ENCODE assay signal across 14 cellular contexts in the genomic region with DNA sequence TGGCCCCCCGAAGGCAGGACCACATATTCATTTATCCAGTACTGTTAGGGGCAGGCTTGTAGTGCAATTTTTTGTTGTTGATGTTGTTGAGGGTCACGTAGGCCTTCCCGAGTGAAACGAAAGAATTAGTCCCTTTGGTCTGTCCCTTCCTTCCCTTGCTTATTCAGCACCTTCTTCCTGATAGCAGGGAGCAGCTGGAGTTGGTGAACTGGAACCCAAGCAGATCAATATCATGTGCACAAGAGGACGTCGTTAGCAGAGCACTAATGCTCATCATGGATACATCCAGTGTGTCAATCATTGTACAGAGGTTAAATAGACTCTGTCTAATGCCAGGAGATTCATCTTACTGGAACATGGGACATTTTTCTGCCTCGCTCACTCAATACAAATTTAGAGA. TPM values are rescaled to one million over a fixed set of nuclear protein-coding genes. Genes with fewer than 3 reads are reported as not detected.
DNase-seq lines count a peak whose midpoint lies in the region; ATAC-seq and TF ChIP-seq lines count a peak whose summit lies in the region.
"Had no signal": no experiment of that assay in that cellular context is flagged by ENCODE, and none has a peak within 500 bp of the region (broad histone marks: within the 10 kb centered on the region; RNA-seq: fewer than 3 reads in every experiment).

No MANE protein-coding gene starts in this region.

- peaks cover 35% of the 10 kb centered on the region for H3K27me3 Mint-ChIP-seq in stimulated activated memory B cell treated with anti-CD40 and anti-IgM and Interleukin-4, amounts not matched to agents 10 μg/mL and 1 μg/mL and 100 μg/mL, for 72 hours

- H3K4me3 ChIP-seq in WERI-Rb-1 (ENCODE audit: low read depth, low read length) (no peak overlapping the region), Karpas-422 (ENCODE audit: low read length) (no peak overlapping the region)
- H3K4me3 ChIP-seq: A549, SJSA1 had no signal

- DNase-seq in NCI-H2107 treated with DMSO at 0.1 percent for 48 hours (lab: John Stamatoyannopoulos, UW; ENCODE audit: unreplicated experiment) (peak; percentile 18), NCI-H2107 (lab: John Stamatoyannopoulos, UW) (no peak), NCI-H1105 treated with DMSO at 0.1 percent for 48 hours (lab: John Stamatoyannopoulos, UW) (peak; percentile 13), NCI-H510A (lab: John Stamatoyannopoulos, UW) (peak; percentile 38), WERI-Rb-1 (peak; percentile 50), Karpas-422 (no peak)
- no peak for DNase-seq in stimulated activated CD8-positive, alpha-beta memory T cell treated with anti-CD3 and anti-CD28 coated beads, Interleukin-4, amount 100 ng/mL, for 48 hours
- DNase-seq: CD4-positive, CD25-positive, alpha-beta regulatory T cell; H7; KBM-7; T-cell had no signal

- H3K4me1 ChIP-seq in Karpas-422 (ENCODE audit: low read length): no peaks in the 10 kb centered on the region
- H3K4me1 ChIP-seq: SJSA1 had no signal

- no peaks in the 10 kb centered on the region for H3K9me2 ChIP-seq in Karpas-422 (replicated peaks; ENCODE audit: insufficient read depth, low read length)

- H3K27ac Mint-ChIP-seq in stimulated activated memory B cell treated with anti-CD40 and anti-IgM and Interleukin-4, amounts not matched to agents 10 μg/mL and 1 μg/mL and 100 μg/mL, for 72 hours: no peak overlapping the region
- H3K27ac Mint-ChIP-seq: CD4-positive, CD25-positive, alpha-beta regulatory T cell; T-cell had no signal

- H3K9me3 ChIP-seq in WERI-Rb-1 (ENCODE audit: severe bottlenecking) (no peaks in the 10 kb centered on the region), Karpas-422 (ENCODE audit: low read length) (no peaks in the 10 kb centered on the region)
- H3K9me3 ChIP-seq: A549, SJSA1 had no signal

- H3K79me2 ChIP-seq in Karpas-422 (ENCODE audit: low read length): no peaks in the 10 kb centered on the region

- no peak for TF ChIP-seq CTCF in WERI-Rb-1 (IDR thresholded peaks at IDR 0.05; ENCODE audit: low read depth, low read length)

- no peaks in the 10 kb centered on the region for H3K9me3 Mint-ChIP-seq in stimulated activated memory B cell treated with anti-CD40 and anti-IgM and Interleukin-4, amounts not matched to agents 10 μg/mL and 1 μg/mL and 100 μg/mL, for 72 hours
- H3K9me3 Mint-ChIP-seq: CD4-positive, CD25-positive, alpha-beta regulatory T cell; T-cell had no signal

- no peak overlapping the region for H3K4me2 ChIP-seq in Karpas-422 (ENCODE audit: low read depth, low read length, poor library complexity, severe bottlenecking)
- H3K4me2 ChIP-seq: A549 had no signal

- H3K9ac ChIP-seq in Karpas-422 (ENCODE audit: low read length): no peak overlapping the region

- no peaks in the 10 kb centered on the region for H3K27me3 ChIP-seq in WERI-Rb-1 (ENCODE audit: insufficient read depth, low read depth, severe bottlenecking)
- H3K27me3 ChIP-seq in Karpas-422 (ENCODE audit: low read length): no peaks in the 10 kb centered on the region
- H3K27me3 ChIP-seq: SJSA1 had no signal

- H3K36me3 Mint-ChIP-seq in stimulated activated memory B cell treated with anti-CD40 and anti-IgM and Interleukin-4, amounts not matched to agents 10 μg/mL and 1 μg/mL and 100 μg/mL, for 72 hours: no peaks in the 10 kb centered on the region
- H3K36me3 Mint-ChIP-seq: CD4-positive, CD25-positive, alpha-beta regulatory T cell; T-cell had no signal

- no peaks in the 10 kb centered on the region for H4K20me1 ChIP-seq in Karpas-422 (ENCODE audit: insufficient read depth, low read depth, low read length)

- ATAC-seq in stimulated activated memory B cell treated with anti-CD40 and anti-IgM and Interleukin-4, amounts not matched to agents 10 μg/mL and 1 μg/mL and 100 μg/mL, for 72 hours: no peak
- ATAC-seq: A549, T-cell had no signal

- H3K27ac ChIP-seq in WERI-Rb-1 (no peak overlapping the region), Karpas-422 (ENCODE audit: low read length) (no peak overlapping the region)
- H3K27ac ChIP-seq: A549, SJSA1 had no signal

- H2AFZ ChIP-seq in Karpas-422 (ENCODE audit: low read length): no peak overlapping the region

- H3K4me1 Mint-ChIP-seq in stimulated activated memory B cell treated with anti-CD40 and anti-IgM and Interleukin-4, amounts not matched to agents 10 μg/mL and 1 μg/mL and 100 μg/mL, for 72 hours: no peaks in the 10 kb centered on the region
- H3K4me1 Mint-ChIP-seq: CD4-positive, CD25-positive, alpha-beta regulatory T cell; T-cell had no signal

- H3K4me3 Mint-ChIP-seq in stimulated activated memory B cell treated with anti-CD40 and anti-IgM and Interleukin-4, amounts not matched to agents 10 μg/mL and 1 μg/mL and 100 μg/mL, for 72 hours: no peak overlapping the region
- H3K4me3 Mint-ChIP-seq: CD4-positive, CD25-positive, alpha-beta regulatory T cell; T-cell had no signal

- no peaks in the 10 kb centered on the region for H3K36me3 ChIP-seq in WERI-Rb-1
- H3K36me3 ChIP-seq in Karpas-422 (ENCODE audit: insufficient read depth, low read length): no peaks in the 10 kb centered on the region
- H3K36me3 ChIP-seq: SJSA1 had no signal

RNA-seq across cellular contexts. Expression of a gene that starts 33.0 kb away (rescaled TPM):
- not detected in 2 replicates for total RNA-seq in Karpas-422 (2014; rRNA removed; shearing (Covaris generic); ENCODE audit: low replicate concordance)

Comparison
In these comparisons a context has a peak if more than half of its experiments do, and no peak if none do; other contexts are left out.
1. DNase-seq: peak in NCI-H2107 treated with DMSO at 0.1 percent for 48 hours (single experiment), NCI-H1105 treated with DMSO at 0.1 percent for 48 hours (single experiment), NCI-H510A (single experiment) and WERI-Rb-1 (single experiment); none in NCI-H2107 (single experiment), Karpas-422 (single experiment) and stimulated activated CD8-positive, alpha-beta memory T cell treated with anti-CD3 and anti-CD28 coated beads, Interleukin-4, amount 100 ng/mL, for 48 hours (single experiment).